In genomic region chr3:133476971-133477375, GRCh38 we compare ENCODE assay signal across 10 cellular contexts.
A peak's percentile ranks its signal among the peaks of the same experiment; 100 is the strongest.
DNase-seq lines count a peak whose midpoint lies in the region; ATAC-seq and TF ChIP-seq lines count a peak whose summit lies in the region.
"Had no signal": no experiment of that assay in that cellular context is flagged by ENCODE, and none has a peak within 500 bp of the region (broad histone marks: within the 10 kb centered on the region; RNA-seq: fewer than 3 reads in every experiment).

No MANE protein-coding gene starts in this region.

- H3K36me3 Mint-ChIP-seq in stimulated activated memory B cell treated with anti-CD40 and anti-IgM and Interleukin-4, amounts not matched to agents 10 μg/mL and 1 μg/mL and 100 μg/mL, for 72 hours: no peaks in the 10 kb centered on the region
- no peaks in the 10 kb centered on the region for H3K36me3 Mint-ChIP-seq in activated T-cell treated with anti-CD3 and anti-CD28 coated beads, Interleukin-2, amount 50 U/mL, for 4 hours (ENCODE audit: insufficient read depth)

- no peak overlapping the region for H3K27ac ChIP-seq in ascending aorta
- H3K27ac ChIP-seq: PC-9, vagina had no signal

- H3K4me3 Mint-ChIP-seq in stimulated activated memory B cell treated with anti-CD40 and anti-IgM and Interleukin-4, amounts not matched to agents 10 μg/mL and 1 μg/mL and 100 μg/mL, for 72 hours: no peak overlapping the region
- no peak overlapping the region for H3K4me3 Mint-ChIP-seq in activated T-cell treated with anti-CD3 and anti-CD28 coated beads, Interleukin-2, amount 50 U/mL, for 4 hours
- H3K4me3 Mint-ChIP-seq: activated T-cell treated with anti-CD3 and anti-CD28 coated beads, Interleukin-2, amount 50 U/mL, for 24 hours had no signal

- H3K27me3 Mint-ChIP-seq in stimulated activated memory B cell treated with anti-CD40 and anti-IgM and Interleukin-4, amounts not matched to agents 10 μg/mL and 1 μg/mL and 100 μg/mL, for 72 hours: no peaks in the 10 kb centered on the region
- no peaks in the 10 kb centered on the region for H3K27me3 Mint-ChIP-seq in activated T-cell treated with anti-CD3 and anti-CD28 coated beads, Interleukin-2, amount 50 U/mL, for 4 hours (ENCODE audit: low read depth)
- H3K27me3 Mint-ChIP-seq: activated T-cell treated with anti-CD3 and anti-CD28 coated beads, Interleukin-2, amount 50 U/mL, for 24 hours had no signal

- peak; percentile 0 for ATAC-seq in GM21447 (IDR thresholded peaks at IDR 0.05; ENCODE audit: unreplicated experiment)
- no peak for ATAC-seq in stimulated activated memory B cell treated with anti-CD40 and anti-IgM and Interleukin-4, amounts not matched to agents 10 μg/mL and 1 μg/mL and 100 μg/mL, for 72 hours
- ATAC-seq in activated T-cell treated with anti-CD3 and anti-CD28 coated beads, Interleukin-2, amount 50 U/mL, for 4 hours: no peak

- no peaks in the 10 kb centered on the region for H3K27me3 ChIP-seq in ascending aorta
- H3K27me3 ChIP-seq: vagina had no signal

- TF ChIP-seq CTCF in ascending aorta (IDR thresholded peaks at IDR 0.05): no peak

- no peaks in the 10 kb centered on the region for H3K9me3 ChIP-seq in ascending aorta
- H3K9me3 ChIP-seq: vagina had no signal

- peaks cover 68% of the 10 kb centered on the region for H3K4me1 Mint-ChIP-seq in stimulated activated memory B cell treated with anti-CD40 and anti-IgM and Interleukin-4, amounts not matched to agents 10 μg/mL and 1 μg/mL and 100 μg/mL, for 72 hours
- H3K4me1 Mint-ChIP-seq in activated T-cell treated with anti-CD3 and anti-CD28 coated beads, Interleukin-2, amount 50 U/mL, for 4 hours (ENCODE audit: low read depth): peaks cover 42% of the 10 kb centered on the region

- H3K27ac Mint-ChIP-seq in stimulated activated memory B cell treated with anti-CD40 and anti-IgM and Interleukin-4, amounts not matched to agents 10 μg/mL and 1 μg/mL and 100 μg/mL, for 72 hours: peak overlapping the region; percentile 92

- H3K9me3 Mint-ChIP-seq in stimulated activated memory B cell treated with anti-CD40 and anti-IgM and Interleukin-4, amounts not matched to agents 10 μg/mL and 1 μg/mL and 100 μg/mL, for 72 hours: no peaks in the 10 kb centered on the region
- no peaks in the 10 kb centered on the region for H3K9me3 Mint-ChIP-seq in activated T-cell treated with anti-CD3 and anti-CD28 coated beads, Interleukin-2, amount 50 U/mL, for 4 hours
- H3K9me3 Mint-ChIP-seq: activated T-cell treated with anti-CD3 and anti-CD28 coated beads, Interleukin-2, amount 50 U/mL, for 24 hours had no signal

- no peak overlapping the region for H3K4me3 ChIP-seq in ascending aorta
- H3K4me3 ChIP-seq: PC-9, vagina had no signal

- DNase-seq in NCI-H2029 (lab: John Stamatoyannopoulos, UW): peak; percentile 42
- DNase-seq in SHP77 treated with DMSO at 0.1 percent for 48 hours (lab: John Stamatoyannopoulos, UW): peak; percentile 84
- DNase-seq in activated T-cell treated with anti-CD3 and anti-CD28 coated beads for 4 hours: no peak
- no peak for DNase-seq in activated T-cell treated with anti-CD3 and anti-CD28 coated beads, Interleukin-2, amount 50 U/mL, for 4 hours
- no peak for DNase-seq in ascending aorta (ENCODE audit: low spot score in 2 of 2)
- DNase-seq: activated T-cell treated with anti-CD3 and anti-CD28 coated beads, Interleukin-2, amount 50 U/mL, for 24 hours; PC-9 had no signal

- H3K4me1 ChIP-seq in ascending aorta: no peaks in the 10 kb centered on the region

- no peaks in the 10 kb centered on the region for H3K36me3 ChIP-seq in ascending aorta
- H3K36me3 ChIP-seq: vagina had no signal

- intact Hi-C loops in ascending aorta (cut with DNase I): no loop called here

Comparison
In these comparisons a context has a peak if more than half of its experiments do, and no peak if none do; other contexts are left out.
1. DNase-seq: peak in NCI-H2029 (single experiment) and SHP77 treated with DMSO at 0.1 percent for 48 hours (single experiment); none in activated T-cell treated with anti-CD3 and anti-CD28 coated beads for 4 hours (single experiment), activated T-cell treated with anti-CD3 and anti-CD28 coated beads, Interleukin-2, amount 50 U/mL, for 4 hours (single experiment) and ascending aorta (0 of 2).